ENCODE assay signal across 8 cellular contexts in the genomic region with DNA sequence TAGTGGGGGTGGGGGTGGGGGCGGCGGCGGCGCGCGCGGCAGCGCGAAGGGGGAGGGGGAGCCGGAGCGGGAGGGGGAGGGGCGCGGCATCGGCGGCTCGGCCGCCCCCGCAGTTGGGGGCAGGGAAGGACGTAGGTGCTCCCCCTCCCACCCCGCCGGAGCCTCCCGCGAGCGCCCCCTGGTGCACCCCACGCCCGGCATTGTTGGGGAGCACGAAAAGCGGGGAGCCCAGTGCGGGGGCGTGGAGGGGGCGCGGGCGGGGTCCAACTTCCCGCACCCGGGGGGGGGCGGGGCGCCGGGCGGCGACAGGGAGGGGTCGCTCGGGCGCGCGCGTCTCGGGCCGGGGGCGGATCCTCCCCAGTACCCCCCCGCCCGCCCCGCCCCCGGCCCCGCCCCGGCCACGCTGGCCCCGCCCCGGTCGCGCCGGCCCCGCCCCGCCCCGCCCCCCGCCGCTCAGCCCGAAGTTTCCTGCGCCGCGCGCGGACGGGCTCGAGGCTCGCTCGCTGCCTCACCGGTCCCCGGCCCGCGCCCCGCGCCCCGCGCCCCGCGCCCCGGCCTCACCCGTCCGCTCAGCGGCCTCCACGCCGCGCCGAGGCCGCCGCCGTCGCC. TPM values are rescaled to one million over a fixed set of nuclear protein-coding genes. Genes with fewer than 3 reads are reported as not detected.
A peak's percentile ranks its signal among the peaks of the same experiment; 100 is the strongest.
DNase-seq lines count a peak whose midpoint lies in the region; ATAC-seq and TF ChIP-seq lines count a peak whose summit lies in the region.

A gene (plus strand): TSS at position 456 of the 609 bp plus-strand sequence. CDS start 632 bp downstream, outside the sequence.

- H3K27ac ChIP-seq in left ventricle myocardium inferior (replicated peaks): peak within 1 kb of the TSS; percentile 56
- no peak within 1 kb of the TSS for H3K27ac ChIP-seq in foreskin keratinocyte

- H3K9me3 ChIP-seq in left ventricle myocardium inferior (replicated peaks): peaks cover under 1% of the 10 kb centered on the region

- H3K36me3 ChIP-seq in left ventricle myocardium inferior: no peaks in the 10 kb centered on the region

- DNase-seq in DMS 273 (lab: John Stamatoyannopoulos, UW; ENCODE audit: unreplicated experiment) (peak; percentile 71), DMS 273 treated with DMSO at 0.1 percent for 48 hours (lab: John Stamatoyannopoulos, UW) (no peak), left ventricle myocardium inferior (peak; percentile 34), NAMALWA (ENCODE audit: low spot score) (no peak), foreskin keratinocyte (no peak)
- peak; percentile 77 for DNase-seq in activated T-cell treated with anti-CD3 and anti-CD28 coated beads, Interleukin-2, amount 50 U/mL, for 1 hour
- DNase-seq in stimulated activated CD4-positive, alpha-beta T cell treated with anti-CD3 and anti-CD28 coated beads, Interleukin-12 subunit alpha, Interleukin-12 subunit beta, amount 100 ng/mL, for 24 hours (ENCODE audit: low read depth in 2 of 2): peak; percentile 17 to 27

- H3K4me3 ChIP-seq in left ventricle myocardium inferior: peak within 1 kb of the TSS; percentile 62

- intact Hi-C loops in left ventricle myocardium inferior (cut with micrococcal nuclease): no loop called here

- H3K27me3 ChIP-seq in left ventricle myocardium inferior (ENCODE audit: low read depth): peaks cover 94% of the 10 kb centered on the region
- peaks cover 61% of the 10 kb centered on the region for H3K27me3 ChIP-seq in foreskin keratinocyte

- TF ChIP-seq CTCF in left ventricle myocardium inferior (IDR thresholded peaks at IDR 0.05; ENCODE audit: borderline replicate concordance) (peak; percentile 43), foreskin keratinocyte (conservative IDR thresholded peaks at IDR 0.05) (no peak)

- H3K4me1 ChIP-seq in left ventricle myocardium inferior (peaks cover 29% of the 10 kb centered on the region), foreskin keratinocyte (no peaks in the 10 kb centered on the region)

- ATAC-seq in HG03457 (IDR thresholded peaks at IDR 0.05; ENCODE audit: unreplicated experiment) (no peak), foreskin keratinocyte (no peak)

RNA-seq across cellular contexts. Expression of the gene that starts here (rescaled TPM):
- 2.5 TPM for total RNA-seq in left ventricle myocardium inferior
- not detected in 2 replicates for total RNA-seq in foreskin keratinocyte
- not detected in 2 replicates for polyA plus RNA-seq in foreskin keratinocyte

Comparison
In these comparisons a context has a peak if more than half of its experiments do, and no peak if none do; other contexts are left out.
1. DNase-seq: peak in DMS 273 (single experiment), activated T-cell treated with anti-CD3 and anti-CD28 coated beads, Interleukin-2, amount 50 U/mL, for 1 hour (single experiment), left ventricle myocardium inferior (single experiment) and stimulated activated CD4-positive, alpha-beta T cell treated with anti-CD3 and anti-CD28 coated beads, Interleukin-12 subunit alpha, Interleukin-12 subunit beta, amount 100 ng/mL, for 24 hours (2 of 2); none in DMS 273 treated with DMSO at 0.1 percent for 48 hours (single experiment), NAMALWA (single experiment) and foreskin keratinocyte (0 of 2).